In the genomic region with DNA sequence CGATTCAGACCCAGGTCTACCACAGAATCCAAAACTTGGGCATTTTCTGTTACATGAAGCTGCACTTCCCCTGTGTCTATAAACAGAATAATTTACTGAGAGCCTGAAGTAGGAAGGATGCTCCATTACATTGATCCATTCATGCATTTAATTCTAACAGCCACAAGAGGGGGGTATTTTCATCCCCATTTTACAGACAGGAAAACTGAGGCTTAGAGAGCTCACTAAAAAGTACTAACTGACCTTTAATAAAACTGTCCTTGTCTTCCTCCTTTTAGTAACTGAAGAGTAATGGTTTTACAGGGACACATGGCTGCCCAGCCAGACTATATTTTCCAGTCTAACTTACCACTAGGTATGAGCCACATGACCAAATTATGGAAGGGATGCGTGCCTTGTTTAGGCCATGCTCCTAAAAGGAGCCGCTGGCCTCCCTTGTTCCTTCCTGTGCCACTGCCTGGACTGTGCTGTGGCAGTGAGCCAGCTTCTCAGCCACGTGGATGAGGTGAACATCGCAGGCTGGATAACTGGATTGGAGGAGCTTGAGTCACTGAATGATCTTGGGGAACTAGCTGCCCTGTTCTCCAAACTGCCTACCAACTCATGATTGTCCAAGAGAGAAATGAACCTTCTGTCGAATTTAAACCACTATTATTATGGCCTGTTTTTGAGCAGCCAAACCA, we compare ENCODE assay signal across 13 cellular contexts.
DNase-seq lines count a peak whose midpoint lies in the region; ATAC-seq, FAIRE-seq and TF ChIP-seq lines count a peak whose summit lies in the region.
"Had no signal": no experiment of that assay in that cellular context is flagged by ENCODE, and none has a peak within 500 bp of the region (broad histone marks: within the 10 kb centered on the region; RNA-seq: fewer than 3 reads in every experiment).

No MANE protein-coding gene starts in this region.

- H3K4me3 ChIP-seq in CD4-positive, alpha-beta memory T cell (ENCODE audit: low read length in 2 of 2): no peak overlapping the region
- no peak overlapping the region for H3K4me3 ChIP-seq in HFF-Myc (replicated peaks; ENCODE audit: low read depth, low read length)
- H3K4me3 ChIP-seq in K562: no peak overlapping the region
- no peak overlapping the region for H3K4me3 ChIP-seq in left lung
- H3K4me3 ChIP-seq in WERI-Rb-1 (ENCODE audit: low read depth, low read length): no peak overlapping the region
- H3K4me3 ChIP-seq: SK-N-MC had no signal

- peaks cover 86 to 97% of the 10 kb centered on the region in 2 donors for H3K36me3 Mint-ChIP-seq in CD4-positive, alpha-beta memory T cell

- no peak for TF ChIP-seq POLR2A in K562 (conservative IDR thresholded peaks at IDR 0.05)

- H4K20me1 ChIP-seq in K562 (replicated peaks; ENCODE audit: control insufficient read depth, insufficient read depth, low read length): no peaks in the 10 kb centered on the region

- ATAC-seq in K562 (no peak), left lung (peak; percentile 36)

- H2AFZ ChIP-seq in K562 (ENCODE audit: low read depth, low read length): no peak overlapping the region
- H2AFZ ChIP-seq: parathyroid adenoma had no signal

- H3K36me3 ChIP-seq in CD4-positive, alpha-beta memory T cell (ENCODE audit: insufficient read depth, low read length): peaks cover 46% of the 10 kb centered on the region
- H3K36me3 ChIP-seq in K562 (ENCODE audit: control insufficient read depth, insufficient read depth, low read length) (peaks cover 27% of the 10 kb centered on the region; the same call in 2 of the 3 replicates), left lung (peaks cover 0 to 68% of the 10 kb centered on the region in 2 donors), WERI-Rb-1 (peaks cover 49% of the 10 kb centered on the region)

- H3K9me3 ChIP-seq in CD4-positive, alpha-beta memory T cell (ENCODE audit: control insufficient read depth in 1 of 2, low read length in 2 of 2): peaks cover 0 to 9% of the 10 kb centered on the region in 2 donors
- H3K9me3 ChIP-seq in K562 (replicated peaks; ENCODE audit: control insufficient read depth, insufficient read depth, low read depth, low read length) (peaks cover 6% of the 10 kb centered on the region; the same call in 1 of the 2 replicates), left lung (peaks cover 0 to 9% of the 10 kb centered on the region in 2 donors), WERI-Rb-1 (ENCODE audit: severe bottlenecking) (peaks cover 8% of the 10 kb centered on the region)

- POLR2A ChIA-PET in CD4-positive, alpha-beta memory T cell (lab: Charles Lee; ENCODE audit: partially characterized antibody): interaction anchor here (1.2 to 1.3 kb wide), 2 partner anchors 17 to 164 kb away, joined by 3 read pairs; no protein-coding TSS in a partner anchor
- POLR2A ChIA-PET in K562 (lab: Yijun Ruan, JAX): interaction anchor here (0.8 to 1.9 kb wide), 2 partner anchors 10 to 107 kb away, joined by 3 to 5 read pairs; no protein-coding TSS in a partner anchor
- POLR2A ChIA-PET in HEK293T (lab: Yijun Ruan, JAX): no interaction called here

- no peak overlapping the region for H3K27ac ChIP-seq in CD4-positive, alpha-beta memory T cell (ENCODE audit: low read depth, low read length)
- no peak overlapping the region for H3K27ac ChIP-seq in K562 (ENCODE audit: extremely low read depth, low read depth, low read length)
- H3K27ac ChIP-seq in left lung: no peak overlapping the region
- no peak overlapping the region for H3K27ac ChIP-seq in WERI-Rb-1
- H3K27ac ChIP-seq: parathyroid adenoma, SK-N-MC had no signal

- peak in 3 of 5 donors; percentile 6 to 11 (median 10) for DNase-seq in CD4-positive, alpha-beta memory T cell
- no peak for DNase-seq in HFF-Myc (ENCODE audit: extremely low read depth, low read depth)
- peak in 2 of 4 experiments; percentile 10 to 12 for DNase-seq in K562 (ENCODE audit: extremely low read depth in 1 of 4, low spot score in 3 of 4)
- DNase-seq in left lung: no peak
- no peak for DNase-seq in T-helper 9 cell
- no peak for DNase-seq in WERI-Rb-1
- DNase-seq in HEK293T (ENCODE audit: extremely low spot score): no peak
- no peak for DNase-seq in hippocampal formation (lab: John Stamatoyannopoulos, UW)
- DNase-seq: cerebellar nuclear complex; NCI-H187; stimulated activated CD8-positive, alpha-beta memory T cell treated with anti-CD3 and anti-CD28 coated beads, Interleukin-4, amount 100 ng/mL, for 48 hours had no signal

- FAIRE-seq in K562 (lab: Jason Lieb, UNC): no peak

- peaks cover 0 to 9% (median 3%) of the 10 kb centered on the region in 8 donors for H3K9me3 Mint-ChIP-seq in CD4-positive, alpha-beta memory T cell

- intact Hi-C loops in CD4-positive, alpha-beta memory T cell (cut with micrococcal nuclease): loop anchor here (1.0 to 5.0 kb wide), 2 partner anchors 164 to 218 kb away; no protein-coding TSS in a partner anchor
- intact Hi-C loops in K562 (cut with micrococcal nuclease): no loop called here
- intact Hi-C loops in left lung (cut with DNase I): no loop called here

- H3K4me2 ChIP-seq in K562 (ENCODE audit: insufficient read depth, low read length): no peak overlapping the region

- H3K4me1 ChIP-seq in CD4-positive, alpha-beta memory T cell (ENCODE audit: insufficient read depth, low read length): no peaks in the 10 kb centered on the region
- H3K4me1 ChIP-seq in K562 (replicated peaks in 1 of 2; ENCODE audit: control insufficient read depth in 2 of 2, insufficient read depth in 2 of 2, low read length in 2 of 2): no peaks in the 10 kb centered on the region
- no peaks in the 10 kb centered on the region for H3K4me1 ChIP-seq in left lung
- H3K4me1 ChIP-seq: parathyroid adenoma had no signal

- no peak overlapping the region for H3K9ac ChIP-seq in K562 (ENCODE audit: insufficient read depth in 1 of 2, low read depth in 2 of 2, low read length in 2 of 2)
- H3K9ac ChIP-seq: parathyroid adenoma had no signal

- CTCF ChIA-PET in CD4-positive, alpha-beta memory T cell (lab: Charles Lee; ENCODE audit: partially characterized antibody): interaction anchor here (0.7 to 4.9 kb wide), 23 partner anchors 8 to 397 kb away, joined by 3 to 41 read pairs (median 4); no protein-coding TSS in a partner anchor
- CTCF ChIA-PET in K562 (lab: Yijun Ruan, JAX; ENCODE audit: low intra/inter-chr PET ratio) (no interaction called here), HEK293T (lab: Yijun Ruan, JAX) (no interaction called here)

- TF ChIP-seq CTCF in HFF-Myc (IDR thresholded peaks at IDR 0.05; ENCODE audit: low read depth, low read length, missing control alignments) (peak; percentile 11), K562 (IDR thresholded peaks at IDR 0.05 in 2 of 3, conservative IDR thresholded peaks at IDR 0.05 in 1 of 3; ENCODE audit: insufficient read depth in 2 of 3, low read depth in 1 of 3, low read length in 3 of 3) (peak in 2 of 3 experiments; percentile 28 to 39; a peak in 3 of 6 replicates), left lung (IDR thresholded peaks at IDR 0.05) (peak in 1 of 2 donors; percentile 4), WERI-Rb-1 (IDR thresholded peaks at IDR 0.05; ENCODE audit: low read depth, low read length) (no peak)

- H3K9me1 ChIP-seq in K562 (ENCODE audit: control insufficient read depth, insufficient read depth, low read length): no peaks in the 10 kb centered on the region

- no TSS peak for BruUV-seq in K562 (replicated peaks; lab: Mats Ljungman, UMichigan)

- peak in 1 of 2 experiments; percentile 24; a peak in 1 of 4 replicates for TF ChIP-seq RAD21 in K562 (CRISPR knock-in tag; conservative IDR thresholded peaks at IDR 0.05 in 1 of 2, IDR thresholded peaks at IDR 0.05 in 1 of 2)

- H3K79me2 ChIP-seq in K562 (ENCODE audit: control insufficient read depth, insufficient read depth, low read length): no peaks in the 10 kb centered on the region
- H3K79me2 ChIP-seq: parathyroid adenoma had no signal

- no peak for TF ChIP-seq EP300 in K562 (IDR thresholded peaks at IDR 0.05; ENCODE audit: low read length)

- H3K27me3 Mint-ChIP-seq in CD4-positive, alpha-beta memory T cell: no peaks in the 10 kb centered on the region

- H3K27ac Mint-ChIP-seq in CD4-positive, alpha-beta memory T cell: peak overlapping the region in 2 of 7 donors; percentile 6 to 41

- 64% methylated on average over 6 of the region's 6 CpGs for WGBS in K562 (ENCODE audit: insufficient coverage, low coverage, missing lambda C conversion rate)

- in situ Hi-C loops in K562 (cut with MboI): no loop called here

- H3K4me1 Mint-ChIP-seq in CD4-positive, alpha-beta memory T cell: peaks cover 0 to 4% (median 3%) of the 10 kb centered on the region in 4 donors

- no peaks in the 10 kb centered on the region for H3K27me3 ChIP-seq in CD4-positive, alpha-beta memory T cell (ENCODE audit: insufficient read depth, low read length)
- H3K27me3 ChIP-seq in K562 (ENCODE audit: control insufficient read depth in 2 of 2, insufficient read depth in 2 of 2, low read length in 2 of 2) (no peaks in the 10 kb centered on the region), left lung (no peaks in the 10 kb centered on the region), WERI-Rb-1 (ENCODE audit: insufficient read depth, low read depth, severe bottlenecking) (no peaks in the 10 kb centered on the region)

- H3K4me3 Mint-ChIP-seq in CD4-positive, alpha-beta memory T cell: no peak overlapping the region

TF ChIP-seq in HEK293T, 16 proteins besides CTCF, POLR2A, EP300 and RAD21:
- TF ChIP-seq SUZ12 (IDR thresholded peaks at IDR 0.05): no peak
- no peak for TF ChIP-seq ARNT (IDR thresholded peaks at IDR 0.05)
- TF ChIP-seq TARDBP (IDR thresholded peaks at IDR 0.05): no peak
- no peak for TF ChIP-seq L3MBTL2 (conservative IDR thresholded peaks at IDR 0.05)
- TF ChIP-seq CTBP1 (IDR thresholded peaks at IDR 0.05; ENCODE audit: borderline replicate concordance): no peak
- no peak for TF ChIP-seq FOXK2 (IDR thresholded peaks at IDR 0.05)
TF ChIP-seq in HEK293T: peak in this region for 0.

Comparison
In these comparisons a context has a peak if more than half of its experiments do, and no peak if none do; other contexts are left out.
1. DNase-seq: peak in CD4-positive, alpha-beta memory T cell (3 of 5); none in HFF-Myc (single experiment), left lung (0 of 2), T-helper 9 cell (single experiment), WERI-Rb-1 (single experiment), HEK293T (single experiment) and hippocampal formation (0 of 2).